15 cellular contexts compared by ENCODE assay signal in genomic region chr9:137411260-137411659, GRCh38. TPM values are rescaled to one million over a fixed set of nuclear protein-coding genes. Genes with fewer than 3 reads are reported as not detected.
DNase-seq lines count a peak whose midpoint lies in the region; ATAC-seq and TF ChIP-seq lines count a peak whose summit lies in the region.
"Had no signal": no experiment of that assay in that cellular context is flagged by ENCODE, and none has a peak within 500 bp of the region (broad histone marks: within the 10 kb centered on the region; RNA-seq: fewer than 3 reads in every experiment).

No MANE protein-coding gene starts in this region.

- intact Hi-C loops in aorta (cut with DNase I): no loop called here

- no peak overlapping the region for H2BK120ac ChIP-seq in H9 (ENCODE audit: low read depth, low read length, poor library complexity, severe bottlenecking)

- no peak for ATAC-seq in stimulated activated naive B cell treated with anti-CD40 and anti-IgM and Interleukin-4, amounts not matched to agents 10 μg/mL and 1 μg/mL and 100 μg/mL, for 72 hours (replicated peaks)
- no peak for ATAC-seq in GM18867 (IDR thresholded peaks at IDR 0.05; ENCODE audit: unreplicated experiment)
- no peak for ATAC-seq in aorta (ENCODE audit: low FRiP score)

- DNase-seq in H9 (peak; percentile 25), SJCRH30 (peak; percentile 70), glomerular visceral epithelial cell (ENCODE audit: extremely low spot score) (peak; percentile 77), endodermal cell (no peak), substantia nigra (lab: John Stamatoyannopoulos, UW) (no peak), aorta (no peak)
- DNase-seq in stimulated activated naive B cell treated with anti-CD40 and anti-IgM and Interleukin-4, amounts not matched to agents 10 μg/mL and 1 μg/mL and 100 μg/mL, for 72 hours: no peak
- DNase-seq: activated CD4-positive, alpha-beta T cell treated with anti-CD3 and anti-CD28 coated beads, Interleukin-2, amount 50 U/mL, for 4 hours; effector CD8-positive, alpha-beta T cell; hippocampal formation; NCI-H1105; NCI-H748 treated with DMSO at 0.1 percent for 48 hours had no signal

- H2BK12ac ChIP-seq in H9 (ENCODE audit: insufficient read length, low read depth, low read length): no peak overlapping the region

- H4K8ac ChIP-seq in H9 (replicated peaks; ENCODE audit: insufficient read length, low read depth, low read length): no peak overlapping the region

- no peak overlapping the region for H3K4me2 ChIP-seq in H9 (ENCODE audit: insufficient read depth, insufficient read length, low read length)

- H2AK5ac ChIP-seq in H9 (ENCODE audit: insufficient read length, low read length): no peak overlapping the region

- H3K4ac ChIP-seq in H9 (ENCODE audit: low read depth, low read length): no peak overlapping the region

- H3K4me3 ChIP-seq in SJCRH30 (peak overlapping the region; percentile 51), endodermal cell (ENCODE audit: low read length) (no peak overlapping the region), aorta (ENCODE audit: low read length in 2 of 2) (no peak overlapping the region)

- H2BK5ac ChIP-seq in H9 (ENCODE audit: insufficient read length, low read length): no peak overlapping the region

- H3K9me3 Mint-ChIP-seq in H9: no peaks in the 10 kb centered on the region
- H3K9me3 Mint-ChIP-seq in stimulated activated naive B cell treated with anti-CD40 and anti-IgM and Interleukin-4, amounts not matched to agents 10 μg/mL and 1 μg/mL and 100 μg/mL, for 72 hours: no peaks in the 10 kb centered on the region
- no peaks in the 10 kb centered on the region for H3K9me3 Mint-ChIP-seq in endodermal cell
- H3K9me3 Mint-ChIP-seq: activated naive CD8-positive, alpha-beta T cell treated with anti-CD3 and anti-CD28 coated beads for 36 hours; memory B cell had no signal

- H3T11ph ChIP-seq in H9 (ENCODE audit: low read length): no peak overlapping the region

- H3K9ac ChIP-seq in H9 (ENCODE audit: extremely low read depth, insufficient read length, low read length) (no peak overlapping the region), endodermal cell (ENCODE audit: extremely low read depth, low read length, poor library complexity, severe bottlenecking) (no peak overlapping the region)

- no peak overlapping the region for H3K18ac ChIP-seq in H9 (ENCODE audit: insufficient read length, low read depth, low read length)

- peaks cover 2% of the 10 kb centered on the region; the same call in 1 of the 2 replicates for H3K27me3 Mint-ChIP-seq in H9 (ENCODE audit: low read depth)
- peaks cover 0 to 4% of the 10 kb centered on the region in 2 donors for H3K27me3 Mint-ChIP-seq in stimulated activated naive B cell treated with anti-CD40 and anti-IgM and Interleukin-4, amounts not matched to agents 10 μg/mL and 1 μg/mL and 100 μg/mL, for 72 hours
- H3K27me3 Mint-ChIP-seq in endodermal cell (ENCODE audit: insufficient read depth): no peaks in the 10 kb centered on the region

- H3K23ac ChIP-seq in H9 (ENCODE audit: insufficient read length, low read depth, low read length): no peak overlapping the region

- no peak overlapping the region for H3K27ac Mint-ChIP-seq in H9
- no peak overlapping the region for H3K27ac Mint-ChIP-seq in stimulated activated naive B cell treated with anti-CD40 and anti-IgM and Interleukin-4, amounts not matched to agents 10 μg/mL and 1 μg/mL and 100 μg/mL, for 72 hours
- H3K27ac Mint-ChIP-seq in endodermal cell: no peak overlapping the region
- H3K27ac Mint-ChIP-seq: activated naive CD8-positive, alpha-beta T cell treated with anti-CD3 and anti-CD28 coated beads for 36 hours; memory B cell had no signal

- H3K4me1 Mint-ChIP-seq in H9: peaks cover 0 to 3% of the 10 kb centered on the region in 2 experiments; a peak in 1 of 4 replicates
- H3K4me1 Mint-ChIP-seq in stimulated activated naive B cell treated with anti-CD40 and anti-IgM and Interleukin-4, amounts not matched to agents 10 μg/mL and 1 μg/mL and 100 μg/mL, for 72 hours: peaks cover 20 to 55% of the 10 kb centered on the region in 2 donors
- H3K4me1 Mint-ChIP-seq in endodermal cell: no peaks in the 10 kb centered on the region

- no peak for TF ChIP-seq CTCF in H9 (conservative IDR thresholded peaks at IDR 0.05)
- TF ChIP-seq CTCF in endodermal cell (conservative IDR thresholded peaks at IDR 0.05): no peak

- H3K79me1 ChIP-seq in H9 (ENCODE audit: insufficient read depth, low read depth, low read length, poor library complexity, severe bottlenecking): no peaks in the 10 kb centered on the region

- H3K56ac ChIP-seq in H9 (ENCODE audit: insufficient read length, low read depth, low read length): no peak overlapping the region

- H3K36me3 Mint-ChIP-seq in H9 (ENCODE audit: insufficient read depth in 1 of 3, low read depth in 3 of 3): no peaks in the 10 kb centered on the region
- H3K36me3 Mint-ChIP-seq in stimulated activated naive B cell treated with anti-CD40 and anti-IgM and Interleukin-4, amounts not matched to agents 10 μg/mL and 1 μg/mL and 100 μg/mL, for 72 hours: peaks cover 0 to 3% of the 10 kb centered on the region in 2 donors
- peaks cover 6% of the 10 kb centered on the region for H3K36me3 Mint-ChIP-seq in endodermal cell (ENCODE audit: low read depth)

- H2BK15ac ChIP-seq in H9 (ENCODE audit: low read depth, low read length): peak overlapping the region; percentile 40; the same call in 1 of the 2 replicates

- no peak overlapping the region for H3K14ac ChIP-seq in H9 (ENCODE audit: insufficient read depth, low read length)

- H3K23me2 ChIP-seq in H9 (ENCODE audit: insufficient read length, low read depth, low read length, poor library complexity, severe bottlenecking): peaks cover 3% of the 10 kb centered on the region

- no peak overlapping the region for H3K4me3 Mint-ChIP-seq in H9
- peak overlapping the region; percentile 21 to 50 for H3K4me3 Mint-ChIP-seq in stimulated activated naive B cell treated with anti-CD40 and anti-IgM and Interleukin-4, amounts not matched to agents 10 μg/mL and 1 μg/mL and 100 μg/mL, for 72 hours
- H3K4me3 Mint-ChIP-seq in endodermal cell: no peak overlapping the region
- H3K4me3 Mint-ChIP-seq: activated naive CD8-positive, alpha-beta T cell treated with anti-CD3 and anti-CD28 coated beads for 36 hours had no signal

- H4K5ac ChIP-seq in H9 (ENCODE audit: insufficient read length, low read depth, low read length): no peak overlapping the region

- no peaks in the 10 kb centered on the region for H3K79me2 ChIP-seq in H9 (ENCODE audit: insufficient read depth, low read length)

- no peak overlapping the region for H2BK20ac ChIP-seq in H9 (ENCODE audit: low read depth, low read length, poor library complexity, severe bottlenecking)

- no peaks in the 10 kb centered on the region for H3K27me3 ChIP-seq in H9 (ENCODE audit: insufficient read depth, low read length)
- H3K27me3 ChIP-seq in SJCRH30: peaks cover 7% of the 10 kb centered on the region
- no peaks in the 10 kb centered on the region for H3K27me3 ChIP-seq in endodermal cell (ENCODE audit: control insufficient read depth, insufficient read depth, low read length, poor library complexity, severe bottlenecking)
- H3K27me3 ChIP-seq in aorta (ENCODE audit: control insufficient read depth in 1 of 2, insufficient read depth in 2 of 2, low read length in 1 of 2): no peaks in the 10 kb centered on the region

- H3K4me1 ChIP-seq in H9 (ENCODE audit: insufficient read depth, low read length): no peaks in the 10 kb centered on the region
- peaks cover 30% of the 10 kb centered on the region for H3K4me1 ChIP-seq in SJCRH30
- H3K4me1 ChIP-seq in endodermal cell (ENCODE audit: control insufficient read depth, insufficient read depth, low read length): no peaks in the 10 kb centered on the region
- peaks cover 0 to 4% of the 10 kb centered on the region in 2 donors for H3K4me1 ChIP-seq in aorta (ENCODE audit: control insufficient read depth in 1 of 2, insufficient read depth in 2 of 2, low read length in 2 of 2)

- H3K36me3 ChIP-seq in SJCRH30 (no peaks in the 10 kb centered on the region), endodermal cell (ENCODE audit: control insufficient read depth, insufficient read depth, low read length) (no peaks in the 10 kb centered on the region), aorta (ENCODE audit: control insufficient read depth in 1 of 2, insufficient read depth in 2 of 2, low read length in 1 of 2) (no peaks in the 10 kb centered on the region)

- H3K9me3 ChIP-seq in H9 (ENCODE audit: control insufficient read depth, low read depth, low read length) (no peaks in the 10 kb centered on the region), SJCRH30 (replicated peaks) (no peaks in the 10 kb centered on the region), endodermal cell (ENCODE audit: control insufficient read depth, low read length) (no peaks in the 10 kb centered on the region), aorta (ENCODE audit: control insufficient read depth, low read length) (no peaks in the 10 kb centered on the region)

- WGBS in H9 (ENCODE audit: extremely low coverage, insufficient read length, low lambda C conversion rate): no CpG with 5 or more reads among the region's 17 CpGs
- 87 to 90% methylated on average over 7 to 17 of the region's 17 CpGs for WGBS in endodermal cell (ENCODE audit: insufficient coverage in 1 of 2, insufficient read length in 1 of 2), 2 experiments
- 45 to 50% methylated on average over 14 to 17 of the region's 17 CpGs for WGBS in aorta, 2 donors

- H3K27ac ChIP-seq in H9 (ENCODE audit: insufficient read length, low read depth, low read length) (no peak overlapping the region), SJCRH30 (peak overlapping the region; percentile 55; the same call in 1 of the 2 replicates), endodermal cell (ENCODE audit: low read depth, low read length) (no peak overlapping the region), substantia nigra (ENCODE audit: low read depth, low read length, poor library complexity, severe bottlenecking) (no peak overlapping the region), aorta (ENCODE audit: low read depth in 1 of 2, low read length in 2 of 2) (no peak overlapping the region)

- H4K20me1 ChIP-seq in H9 (ENCODE audit: control insufficient read depth, insufficient read depth, insufficient read length): no peaks in the 10 kb centered on the region

- H2AFZ ChIP-seq in H9 (ENCODE audit: low read length): no peak overlapping the region

- H4K91ac ChIP-seq in H9 (ENCODE audit: insufficient read length, low read depth, low read length): no peak overlapping the region

RNA-seq across cellular contexts. Expression of gene EXD3, which starts 11.7 kb away (rescaled TPM):
- total RNA-seq in H9 (2021) (13.5 and 15.3 TPM in 2 replicates), endodermal cell (10 to 100 TPM; 15.5 to 31.0 TPM), aorta (10 to 100 TPM; 21.9 to 38.2 TPM)
- 1.8 and 1.9 TPM in 2 replicates for total RNA-seq in SJCRH30 (2014; rRNA removed; shearing (Covaris generic))
- 25.5 TPM for polyA plus RNA-seq in endodermal cell (2013, experiment 1 of 2)
- polyA plus RNA-seq in endodermal cell (2013, experiment 2 of 2): 25.1 TPM
- 10 to 100 TPM; 15.9 to 96.8 TPM for polyA plus RNA-seq in aorta

RNA-seq across cellular contexts. Expression of gene NOXA1, which starts 11.9 kb away (rescaled TPM):
- 1.8 and 2.0 TPM in 2 replicates for total RNA-seq in H9 (2021)
- not detected in 2 replicates for total RNA-seq in SJCRH30 (2014; rRNA removed; shearing (Covaris generic))
- total RNA-seq in endodermal cell: 1 to 10 TPM; 5.0 to 5.9 TPM
- 1.9 TPM for polyA plus RNA-seq in endodermal cell (2013, experiment 1 of 2)
- 1.2 TPM for polyA plus RNA-seq in endodermal cell (2013, experiment 2 of 2)
- total RNA-seq in aorta: 1 to 10 TPM; 4.1 to 8.5 TPM
- 10 to 100 TPM in 1 of 2 donors, 1 to 10 TPM in 1; 2.9 to 12.6 TPM for polyA plus RNA-seq in aorta

RNA-seq across cellular contexts. Expression of gene ENTPD8, which starts 29.9 kb away (rescaled TPM):
- total RNA-seq in H9 (2021) (0.77 and 0.90 TPM in 2 replicates), endodermal cell (under 1 TPM; 0.33 to 0.75 TPM), aorta (not detected)
- total RNA-seq in SJCRH30 (2014; rRNA removed; shearing (Covaris generic)): not detected in 2 replicates
- 0.25 TPM for polyA plus RNA-seq in endodermal cell (2013, experiment 1 of 2)
- polyA plus RNA-seq in endodermal cell (2013, experiment 2 of 2): 0.17 TPM
- polyA plus RNA-seq in aorta: 1 to 10 TPM in 1 of 2 donors, not detected in 1; 3.1 TPM
- total RNA-seq: activated naive CD8-positive, alpha-beta T cell treated with anti-CD3 and anti-CD28 coated beads for 36 hours had no signal

RNA-seq across cellular contexts. Expression of gene NSMF, which starts 47.9 kb away (rescaled TPM):
- total RNA-seq in H9 (2021) (46.3 and 51.0 TPM in 2 replicates), endodermal cell (10 to 100 TPM; 58.9 to 66.0 TPM), aorta (10 to 100 TPM; 76.8 to 78.2 TPM)
- total RNA-seq in SJCRH30 (2014; rRNA removed; shearing (Covaris generic)): 35.4 and 40.3 TPM in 2 replicates
- 83.1 TPM for polyA plus RNA-seq in endodermal cell (2013, experiment 1 of 2)
- 72.7 TPM for polyA plus RNA-seq in endodermal cell (2013, experiment 2 of 2)
- 100 to 1,000 TPM in 1 of 2 donors, 10 to 100 TPM in 1; 75.5 to 154 TPM for polyA plus RNA-seq in aorta

Comparison
In these comparisons a context has a peak if more than half of its experiments do, and no peak if none do; other contexts are left out.
1. DNase-seq: peak in H9 (single experiment), SJCRH30 (2 of 2) and glomerular visceral epithelial cell (single experiment); none in stimulated activated naive B cell treated with anti-CD40 and anti-IgM and Interleukin-4, amounts not matched to agents 10 μg/mL and 1 μg/mL and 100 μg/mL, for 72 hours (single experiment), endodermal cell (single experiment), substantia nigra (0 of 49) and aorta (0 of 2).
2. H3K4me3 Mint-ChIP-seq: peak in stimulated activated naive B cell treated with anti-CD40 and anti-IgM and Interleukin-4, amounts not matched to agents 10 μg/mL and 1 μg/mL and 100 μg/mL, for 72 hours (2 of 2); none in H9 (0 of 2) and endodermal cell (single experiment).